In the genomic region with DNA sequence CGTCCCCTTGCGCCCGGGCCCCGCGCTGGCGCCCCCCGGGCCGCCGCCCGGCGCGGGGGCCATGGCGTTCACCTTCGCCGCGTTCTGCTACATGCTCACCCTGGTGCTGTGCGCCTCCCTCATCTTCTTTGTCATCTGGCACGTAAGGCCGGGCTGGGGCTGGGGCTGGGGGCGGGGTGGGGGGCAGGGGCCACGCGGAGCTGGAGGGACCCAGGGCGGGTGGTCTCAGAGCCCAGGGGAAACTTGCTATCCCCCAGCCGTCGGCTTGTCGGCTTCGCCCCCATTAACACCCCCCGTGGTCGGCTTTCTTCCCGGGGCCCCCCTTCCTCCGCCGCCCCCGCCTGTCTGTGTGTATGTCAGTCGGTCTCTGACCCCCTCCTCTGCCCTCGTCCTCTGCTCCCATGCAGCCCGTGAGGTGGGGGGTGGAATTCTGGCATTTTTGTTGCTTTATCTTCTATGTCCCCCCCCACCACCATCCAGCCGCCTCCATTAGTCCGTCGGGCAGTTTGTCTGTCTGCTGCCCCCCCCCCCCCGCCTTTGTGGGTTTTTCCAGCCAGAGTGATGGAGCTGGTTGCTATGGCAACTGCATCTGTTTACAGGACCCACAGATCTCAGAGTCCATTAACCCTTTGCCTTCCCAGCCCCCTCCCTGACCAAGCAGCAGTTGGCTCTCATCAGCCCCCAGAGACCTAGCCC, we compare ENCODE assay signal across 10 cellular contexts. TPM values are rescaled to one million over a fixed set of nuclear protein-coding genes. Genes with fewer than 3 reads are reported as not detected.
DNase-seq lines count a peak whose midpoint lies in the region; ATAC-seq and TF ChIP-seq lines count a peak whose summit lies in the region.
"Had no signal": no experiment of that assay in that cellular context is flagged by ENCODE, and none has a peak within 500 bp of the region (broad histone marks: within the 10 kb centered on the region; RNA-seq: fewer than 3 reads in every experiment).

No MANE protein-coding gene starts in this region.

- H3K27ac Mint-ChIP-seq in activated CD4-positive, alpha-beta T cell treated with anti-CD3 and anti-CD28 coated beads, Interleukin-2, amount 10 ng/mL, durations not matched to agents 7 days and 5 days = no peak overlapping the region
- H3K27ac Mint-ChIP-seq in stimulated activated naive CD8-positive, alpha-beta T cell treated with anti-CD3 and anti-CD28 coated beads, Interleukin-15, amount 100 ng/mL, for 72 hours = peak overlapping the region in 1 of 2 donors; percentile 13

- H3K9me3 ChIP-seq in SJSA1 (replicated peaks) = no peaks in the 10 kb centered on the region

- H3K36me3 ChIP-seq in SJSA1 = peaks cover 54% of the 10 kb centered on the region

- H3K36me3 Mint-ChIP-seq in activated CD4-positive, alpha-beta T cell treated with anti-CD3 and anti-CD28 coated beads, Interleukin-2, amount 10 ng/mL, durations not matched to agents 7 days and 5 days (ENCODE audit: low read depth) = peaks cover 23% of the 10 kb centered on the region

- H3K27me3 ChIP-seq in SJSA1 (replicated peaks) = no peaks in the 10 kb centered on the region

- DNase-seq in activated CD4-positive, alpha-beta T cell treated with anti-CD3 and anti-CD28 coated beads, Interleukin-2, amount 10 ng/mL, durations not matched to agents 7 days and 5 days = no peak
- no peak for DNase-seq in activated CD4-positive, alpha-beta T cell treated with anti-CD3 and anti-CD28 coated beads, Interleukin-2, amount 50 U/mL, for 4 hours
- DNase-seq in SJSA1 (ENCODE audit: low read depth in 1 of 2, low spot score in 2 of 2) = no peak
- DNase-seq in erythroblast (lab: John Stamatoyannopoulos, UW) = peak; percentile 28 to 44
- no peak for DNase-seq in stimulated activated naive CD8-positive, alpha-beta T cell treated with anti-CD3 and anti-CD28 coated beads, Interleukin-15, amount 100 ng/mL, for 72 hours
- no peak for DNase-seq in NCI-H345 treated with DMSO at 0.1 percent for 48 hours (lab: John Stamatoyannopoulos, UW; ENCODE audit: unreplicated experiment)
- DNase-seq: kidney glomerular epithelial cell had no signal

- CTCF ChIA-PET in activated CD4-positive, alpha-beta T cell treated with anti-CD3 and anti-CD28 coated beads, Interleukin-2, amount 10 ng/mL, durations not matched to agents 7 days and 5 days (lab: Charles Lee) = interaction anchor here (0.8 to 1.5 kb wide), 2 partner anchors 34 to 259 kb away, joined by 3 to 4 read pairs; no protein-coding TSS in a partner anchor

- H3K4me1 Mint-ChIP-seq in activated CD4-positive, alpha-beta T cell treated with anti-CD3 and anti-CD28 coated beads, Interleukin-2, amount 10 ng/mL, durations not matched to agents 7 days and 5 days = peaks cover 35% of the 10 kb centered on the region
- peaks cover 49% of the 10 kb centered on the region for H3K4me1 Mint-ChIP-seq in stimulated activated naive CD8-positive, alpha-beta T cell treated with anti-CD3 and anti-CD28 coated beads, Interleukin-15, amount 100 ng/mL, for 72 hours

- TF ChIP-seq POLR2A in erythroblast (IDR thresholded peaks at IDR 0.05; ENCODE audit: low read length) = no peak

- peaks cover 3% of the 10 kb centered on the region for H3K27me3 Mint-ChIP-seq in activated CD4-positive, alpha-beta T cell treated with anti-CD3 and anti-CD28 coated beads, Interleukin-2, amount 10 ng/mL, durations not matched to agents 7 days and 5 days
- H3K27me3 Mint-ChIP-seq in stimulated activated naive CD8-positive, alpha-beta T cell treated with anti-CD3 and anti-CD28 coated beads, Interleukin-15, amount 100 ng/mL, for 72 hours = peaks cover 21% of the 10 kb centered on the region

- H3K27ac ChIP-seq in SJSA1 = no peak overlapping the region

- POLR2A ChIA-PET in activated CD4-positive, alpha-beta T cell treated with anti-CD3 and anti-CD28 coated beads, Interleukin-2, amount 10 ng/mL, durations not matched to agents 7 days and 5 days (lab: Charles Lee) = no interaction called here

- H3K4me3 ChIP-seq in SJSA1 = peak overlapping the region; percentile 27

- ATAC-seq in stimulated activated naive CD8-positive, alpha-beta T cell treated with anti-CD3 and anti-CD28 coated beads, Interleukin-15, amount 100 ng/mL, for 72 hours = no peak
- ATAC-seq in GM21723 (IDR thresholded peaks at IDR 0.05; ENCODE audit: unreplicated experiment) = no peak
- no peak for ATAC-seq in GM21786 (IDR thresholded peaks at IDR 0.05; ENCODE audit: unreplicated experiment)

- no peaks in the 10 kb centered on the region for H3K9me3 Mint-ChIP-seq in activated CD4-positive, alpha-beta T cell treated with anti-CD3 and anti-CD28 coated beads, Interleukin-2, amount 10 ng/mL, durations not matched to agents 7 days and 5 days
- H3K9me3 Mint-ChIP-seq in stimulated activated naive CD8-positive, alpha-beta T cell treated with anti-CD3 and anti-CD28 coated beads, Interleukin-15, amount 100 ng/mL, for 72 hours = no peaks in the 10 kb centered on the region

- H3K4me1 ChIP-seq in SJSA1 (replicated peaks) = peaks cover 28% of the 10 kb centered on the region

- H3K4me3 Mint-ChIP-seq in activated CD4-positive, alpha-beta T cell treated with anti-CD3 and anti-CD28 coated beads, Interleukin-2, amount 10 ng/mL, durations not matched to agents 7 days and 5 days = peak overlapping the region; percentile 55
- peak overlapping the region; percentile 74 to 78 for H3K4me3 Mint-ChIP-seq in stimulated activated naive CD8-positive, alpha-beta T cell treated with anti-CD3 and anti-CD28 coated beads, Interleukin-15, amount 100 ng/mL, for 72 hours

RNA-seq across cellular contexts. Expression of gene CNIH2, which starts 0.6 kb away (rescaled TPM):
- total RNA-seq in activated CD4-positive, alpha-beta T cell treated with anti-CD3 and anti-CD28 coated beads, Interleukin-2, amount 10 ng/mL, durations not matched to agents 7 days and 5 days = 1 to 10 TPM; 2.5 TPM
- 2.8 and 6.2 TPM in 2 replicates for total RNA-seq in SJSA1 (2014; rRNA removed; shearing (Covaris generic))

RNA-seq across cellular contexts. Expression of gene RAB1B, which starts 10.1 kb away (rescaled TPM):
- 100 to 1,000 TPM; 151 to 174 TPM for total RNA-seq in activated CD4-positive, alpha-beta T cell treated with anti-CD3 and anti-CD28 coated beads, Interleukin-2, amount 10 ng/mL, durations not matched to agents 7 days and 5 days
- 290 and 334 TPM in 2 replicates for total RNA-seq in SJSA1 (2014; rRNA removed; shearing (Covaris generic))

RNA-seq across cellular contexts. Expression of gene YIF1A, which starts 10.4 kb away (rescaled TPM):
- total RNA-seq in activated CD4-positive, alpha-beta T cell treated with anti-CD3 and anti-CD28 coated beads, Interleukin-2, amount 10 ng/mL, durations not matched to agents 7 days and 5 days = 10 to 100 TPM; 39.1 to 45.4 TPM
- total RNA-seq in SJSA1 (2014; rRNA removed; shearing (Covaris generic)) = 162 and 245 TPM in 2 replicates

RNA-seq across cellular contexts. Expression of gene TMEM151A, which starts 13.2 kb away (rescaled TPM):
- total RNA-seq in activated CD4-positive, alpha-beta T cell treated with anti-CD3 and anti-CD28 coated beads, Interleukin-2, amount 10 ng/mL, durations not matched to agents 7 days and 5 days = not detected
- total RNA-seq in SJSA1 (2014; rRNA removed; shearing (Covaris generic)) = 0.60 and 0.61 TPM in 2 replicates
- total RNA-seq: activated CD8-positive, alpha-beta memory T cell treated with anti-CD3 and anti-CD28 coated beads for 36 hours had no signal

RNA-seq across cellular contexts. Expression of gene KLC2, which starts 21.0 kb away (rescaled TPM):
- total RNA-seq in activated CD4-positive, alpha-beta T cell treated with anti-CD3 and anti-CD28 coated beads, Interleukin-2, amount 10 ng/mL, durations not matched to agents 7 days and 5 days = 10 to 100 TPM; 32.1 to 38.5 TPM
- 54.1 and 92.6 TPM in 2 replicates for total RNA-seq in SJSA1 (2014; rRNA removed; shearing (Covaris generic))

Comparison
In these comparisons a context has a peak if more than half of its experiments do, and no peak if none do; other contexts are left out.
1. DNase-seq: peak in erythroblast (2 of 2); none in activated CD4-positive, alpha-beta T cell treated with anti-CD3 and anti-CD28 coated beads, Interleukin-2, amount 10 ng/mL, durations not matched to agents 7 days and 5 days (single experiment), activated CD4-positive, alpha-beta T cell treated with anti-CD3 and anti-CD28 coated beads, Interleukin-2, amount 50 U/mL, for 4 hours (0 of 2), SJSA1 (0 of 2), stimulated activated naive CD8-positive, alpha-beta T cell treated with anti-CD3 and anti-CD28 coated beads, Interleukin-15, amount 100 ng/mL, for 72 hours (0 of 2) and NCI-H345 treated with DMSO at 0.1 percent for 48 hours (single experiment).